8 cellular contexts compared by ENCODE assay signal in genomic region chr3:42804113-42804830, GRCh38. TPM values are rescaled to one million over a fixed set of nuclear protein-coding genes. Genes with fewer than 3 reads are reported as not detected.
DNase-seq lines count a peak whose midpoint lies in the region; ATAC-seq and TF ChIP-seq lines count a peak whose summit lies in the region.

HIGD1A (minus strand) TSS chr3:42804490; CDS start chr3:42794253, 10,237 bp downstream.

- peaks cover 21% of the 10 kb centered on the region for H3K4me1 ChIP-seq in mucosa of stomach (ENCODE audit: control insufficient read depth, insufficient read depth, low read length)

- H3K36me3 Mint-ChIP-seq in activated T-cell treated with anti-CD3 and anti-CD28 coated beads, Interleukin-2, amount 50 U/mL, for 24 hours (ENCODE audit: low read depth): peaks cover 41% of the 10 kb centered on the region

- H3K9me3 Mint-ChIP-seq in activated T-cell treated with anti-CD3 and anti-CD28 coated beads, Interleukin-2, amount 50 U/mL, for 24 hours: no peaks in the 10 kb centered on the region

- peak; percentile 63 for DNase-seq in DMS153 treated with DMSO at 0.1 percent for 48 hours (lab: John Stamatoyannopoulos, UW; ENCODE audit: unreplicated experiment)
- peak; percentile 96 for DNase-seq in KBM-7
- DNase-seq in activated T-cell treated with anti-CD3 and anti-CD28 coated beads, Interleukin-2, amount 50 U/mL, for 24 hours: peak; percentile 93
- peak; percentile 98 to 99 for DNase-seq in erythroblast (lab: John Stamatoyannopoulos, UW)
- DNase-seq in stimulated activated CD8-positive, alpha-beta memory T cell treated with anti-CD3 and anti-CD28 coated beads, Interleukin-7, amount 100 ng/mL, for 1 hour (ENCODE audit: low read depth in 2 of 2): peak; percentile 84 to 87

- peak within 1 kb of the TSS; percentile 100 for H3K9ac ChIP-seq in mucosa of stomach (ENCODE audit: low read length)

- peak within 1 kb of the TSS; percentile 98 for H3K4me3 Mint-ChIP-seq in activated T-cell treated with anti-CD3 and anti-CD28 coated beads, Interleukin-2, amount 50 U/mL, for 24 hours

- peaks cover 38% of the 10 kb centered on the region for H3K4me1 Mint-ChIP-seq in activated T-cell treated with anti-CD3 and anti-CD28 coated beads, Interleukin-2, amount 50 U/mL, for 24 hours (ENCODE audit: low read depth)

- peak; percentile 96 for TF ChIP-seq POLR2A in erythroblast (IDR thresholded peaks at IDR 0.05; ENCODE audit: low read length)

- no peaks in the 10 kb centered on the region for H3K27me3 ChIP-seq in mucosa of stomach (ENCODE audit: control insufficient read depth, insufficient read depth, low read length)

- peak within 1 kb of the TSS; percentile 59 for H3K4me3 ChIP-seq in mucosa of stomach (ENCODE audit: low read length)

- H3K27ac Mint-ChIP-seq in activated T-cell treated with anti-CD3 and anti-CD28 coated beads, Interleukin-2, amount 50 U/mL, for 24 hours: peak within 1 kb of the TSS; percentile 95

- H3K9me3 ChIP-seq in mucosa of stomach (ENCODE audit: control insufficient read depth, low read length): no peaks in the 10 kb centered on the region

- H3K36me3 ChIP-seq in mucosa of stomach (ENCODE audit: control insufficient read depth, insufficient read depth, low read length): no peaks in the 10 kb centered on the region

- peak; percentile 99 for ATAC-seq in GM21717 (IDR thresholded peaks at IDR 0.05; ENCODE audit: unreplicated experiment)

- in situ Hi-C loops in KBM-7 (cut with MboI; ENCODE audit: low pct_unique_long_range_greater_than_20kb, low sequenced_read_pairs): no loop called here

- H3K27me3 Mint-ChIP-seq in activated T-cell treated with anti-CD3 and anti-CD28 coated beads, Interleukin-2, amount 50 U/mL, for 24 hours: peaks cover 18% of the 10 kb centered on the region

TF ChIP-seq in PFSK-1, 5 proteins besides CTCF, POLR2A, EP300 and RAD21:
- TF ChIP-seq POLR2AphosphoS5 (IDR thresholded peaks at IDR 0.05; ENCODE audit: low read depth, low read length): peak; percentile 58; the same call in 1 of the 2 replicates
- peak; percentile 63; the same call in 1 of the 2 replicates for TF ChIP-seq TAF1 (IDR thresholded peaks at IDR 0.05; ENCODE audit: borderline replicate concordance, insufficient read depth, low read length)
- TF ChIP-seq FOXP2 (optimal IDR thresholded peaks at IDR 0.05; ENCODE audit: borderline replicate concordance, extremely low read depth, extremely low read length, insufficient read depth): no peak
- TF ChIP-seq REST (IDR thresholded peaks at IDR 0.05; ENCODE audit: insufficient read depth in 1 of 2, low read depth in 2 of 2, low read length in 2 of 2): no peak

RNA-seq across cellular contexts. Expression of gene HIGD1A, which starts in this region (rescaled TPM):
- polyA plus RNA-seq in PFSK-1 (2012; ENCODE audit: insufficient read length, low read depth): 23.7 TPM

Comparison
In these comparisons a context has a peak if more than half of its experiments do, and no peak if none do; other contexts are left out.
1. Peak in every context shown above with its lines: DNase-seq, ATAC-seq and H3K4me3 ChIP-seq.